ENCODE assay signal across 8 cellular contexts in the genomic region with DNA sequence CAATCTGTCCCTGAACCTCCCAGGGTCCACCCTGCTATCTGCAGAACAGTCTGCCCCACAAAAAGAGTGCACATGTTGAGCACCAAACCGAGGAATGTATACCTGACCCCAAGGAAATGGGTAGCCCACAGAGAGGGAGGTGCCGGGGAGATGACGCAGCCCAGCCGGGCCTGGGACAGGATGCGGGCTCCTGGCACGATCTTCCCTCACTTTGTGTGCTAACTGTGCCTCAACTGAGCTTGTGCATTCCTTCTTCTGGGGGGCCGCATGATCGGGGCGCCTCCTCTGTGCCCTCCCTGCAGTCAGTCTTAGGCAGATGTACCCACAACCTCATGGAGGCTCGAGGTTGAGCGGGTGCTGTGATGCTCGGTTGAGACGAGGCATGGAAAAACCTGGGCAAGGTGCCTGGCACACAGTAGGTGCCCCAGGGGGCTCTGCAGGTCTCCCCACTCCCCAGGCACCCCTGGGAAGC. TPM values are rescaled to one million over a fixed set of nuclear protein-coding genes. Genes with fewer than 3 reads are reported as not detected.
A peak's percentile ranks its signal among the peaks of the same experiment; 100 is the strongest.
DNase-seq lines count a peak whose midpoint lies in the region; ATAC-seq lines count a peak whose summit lies in the region.

No MANE protein-coding gene starts in this region.

- peak overlapping the region; percentile 16 for H3K4me3 Mint-ChIP-seq in T-helper 1 cell treated with Interleukin-12 subunit alpha and Interleukin-12 subunit beta and Interleukin-4 antibody, amounts not matched to agents 30 μg/mL and 1 μg/mL, for 36 hours

- H3K36me3 Mint-ChIP-seq in T-helper 1 cell treated with Interleukin-12 subunit alpha and Interleukin-12 subunit beta and Interleukin-4 antibody, amounts not matched to agents 30 μg/mL and 1 μg/mL, for 36 hours (ENCODE audit: low read depth): no peaks in the 10 kb centered on the region

- H3K9ac ChIP-seq in skeletal muscle satellite cell (ENCODE audit: low read depth, low read length): peak overlapping the region; percentile 87

- peak overlapping the region; percentile 90 for H3K4me3 ChIP-seq in skeletal muscle satellite cell (ENCODE audit: low read length)

- no peak for ATAC-seq in GM19351 (IDR thresholded peaks at IDR 0.05; ENCODE audit: unreplicated experiment)

- H3K27me3 ChIP-seq in skeletal muscle satellite cell (ENCODE audit: control insufficient read depth, insufficient read depth, low read length): peaks cover 5% of the 10 kb centered on the region

- H3K4me1 ChIP-seq in skeletal muscle satellite cell (ENCODE audit: control insufficient read depth, insufficient read depth, low read length): peaks cover 52% of the 10 kb centered on the region

- H3K4me2 ChIP-seq in skeletal muscle satellite cell (ENCODE audit: low read length): peak overlapping the region; percentile 99

- peaks cover 10% of the 10 kb centered on the region for H3K4me1 Mint-ChIP-seq in T-helper 1 cell treated with Interleukin-12 subunit alpha and Interleukin-12 subunit beta and Interleukin-4 antibody, amounts not matched to agents 30 μg/mL and 1 μg/mL, for 36 hours (ENCODE audit: low read depth)

- H3K9me3 Mint-ChIP-seq in T-helper 1 cell treated with Interleukin-12 subunit alpha and Interleukin-12 subunit beta and Interleukin-4 antibody, amounts not matched to agents 30 μg/mL and 1 μg/mL, for 36 hours: no peaks in the 10 kb centered on the region

- DNase-seq in H4 (ENCODE audit: low spot score) (peak; percentile 71), epithelial cell of prostate (ENCODE audit: low read depth, low spot score) (no peak), activated gamma-delta T cell (lab: John Stamatoyannopoulos, UW) (no peak), DMS153 (lab: John Stamatoyannopoulos, UW) (no peak), NCI-H526 (lab: John Stamatoyannopoulos, UW) (no peak)

- peaks cover 12% of the 10 kb centered on the region for H3K36me3 ChIP-seq in skeletal muscle satellite cell (ENCODE audit: insufficient read depth, low read length)

- H3K9me3 ChIP-seq in skeletal muscle satellite cell (replicated peaks; ENCODE audit: low read length): no peaks in the 10 kb centered on the region

- peak overlapping the region; percentile 12 for H3K27ac ChIP-seq in epithelial cell of prostate

- peaks cover 20% of the 10 kb centered on the region for H3K27me3 Mint-ChIP-seq in T-helper 1 cell treated with Interleukin-12 subunit alpha and Interleukin-12 subunit beta and Interleukin-4 antibody, amounts not matched to agents 30 μg/mL and 1 μg/mL, for 36 hours (ENCODE audit: low read depth)

- H3K27ac Mint-ChIP-seq in T-helper 1 cell treated with Interleukin-12 subunit alpha and Interleukin-12 subunit beta and Interleukin-4 antibody, amounts not matched to agents 30 μg/mL and 1 μg/mL, for 36 hours: no peak overlapping the region

RNA-seq across cellular contexts. Expression of a gene that starts 2.4 kb away (rescaled TPM):
- 3.9 and 4.0 TPM in 2 replicates for total RNA-seq in H4 (2014; rRNA removed; shearing (Covaris generic))
- total RNA-seq in skeletal muscle satellite cell (2012; rRNA removed): 15.7 and 17.9 TPM in 2 replicates

RNA-seq across cellular contexts. Expression of a gene that starts 6.7 kb away (rescaled TPM):
- not detected in 2 replicates for total RNA-seq in H4 (2014; rRNA removed; shearing (Covaris generic))
- under 0.01 TPM in 1 of 2 replicates, not detected in the other for total RNA-seq in skeletal muscle satellite cell (2012; rRNA removed)

RNA-seq across cellular contexts. Expression of a gene that starts 40.8 kb away (rescaled TPM):
- total RNA-seq in H4 (2014; rRNA removed; shearing (Covaris generic)): 153 and 206 TPM in 2 replicates
- 113 and 138 TPM in 2 replicates for total RNA-seq in skeletal muscle satellite cell (2012; rRNA removed)

RNA-seq across cellular contexts. Expression of a gene that starts 41.0 kb away (rescaled TPM):
- 13.6 and 14.2 TPM in 2 replicates for total RNA-seq in H4 (2014; rRNA removed; shearing (Covaris generic))
- total RNA-seq in skeletal muscle satellite cell (2012; rRNA removed): 24.2 and 24.3 TPM in 2 replicates
